6 cellular contexts compared by ENCODE assay signal in genomic region chr6:31958412-31958740, GRCh38. TPM values are rescaled to one million over a fixed set of nuclear protein-coding genes. Genes with fewer than 3 reads are reported as not detected.
A peak's percentile ranks its signal among the peaks of the same experiment; 100 is the strongest.
DNase-seq lines count a peak whose midpoint lies in the region; ATAC-seq, FAIRE-seq and TF ChIP-seq lines count a peak whose summit lies in the region.

No MANE protein-coding gene starts in this region.

- H3K27me3 ChIP-seq in right cardiac atrium (ENCODE audit: control insufficient read depth, insufficient read depth): no peaks in the 10 kb centered on the region
- H3K27me3 ChIP-seq in vagina: no peaks in the 10 kb centered on the region

- WGBS in right cardiac atrium: 8% methylated on average over 11 of the region's 11 CpGs

- H3K36me3 ChIP-seq in ES-I3 (ENCODE audit: insufficient read depth, low read length) (peaks cover 15% of the 10 kb centered on the region), OCI-LY7 (ENCODE audit: insufficient read depth, low read length) (peaks cover 50% of the 10 kb centered on the region), vagina (peaks cover 0 to 61% of the 10 kb centered on the region in 2 donors)

- H3K79me2 ChIP-seq in OCI-LY7 (ENCODE audit: insufficient read depth, low read depth, low read length): peaks cover 21% of the 10 kb centered on the region; the same call in 1 of the 2 replicates

- FAIRE-seq in HTR-8/SVneo (lab: Jason Lieb, UNC): no peak

- peak overlapping the region; percentile 81 for H2AFZ ChIP-seq in OCI-LY7 (ENCODE audit: low read length)

- H3K27ac ChIP-seq in OCI-LY7 (ENCODE audit: low read depth, low read length, poor library complexity, severe bottlenecking) (no peak overlapping the region), right cardiac atrium (ENCODE audit: low read length) (peak overlapping the region; percentile 40), vagina (peak overlapping the region; percentile 77)

- POLR2A ChIA-PET in OCI-LY7 (lab: Charles Lee): interaction anchor here (0.7 to 3.3 kb wide), 4 partner anchors 13 to 298 kb away, joined by 3 to 26 read pairs (median 4); partner anchors contain the start of genes C6orf47 and DXO

- no TSS peak for BruUV-seq in OCI-LY7 (replicated peaks; lab: Mats Ljungman, UMichigan)

- intact Hi-C loops in OCI-LY7 (cut with micrococcal nuclease; ENCODE audit: unreplicated experiment) (loop anchor here (5.0 to 10.0 kb wide), 2 partner anchors 126 to 254 kb away; partner anchors contain the start of genes ABHD16A and LY6G6F), right cardiac atrium (cut with DNase I) (loop anchor here (5.0 to 10.0 kb wide), 4 partner anchors 54 to 274 kb away; partner anchors contain the start of genes ZBTB12 (in 3 of the 4), LY6G5C (in 2 of the 4) and EHMT2 (in 1 of the 4)), vagina (cut with DNase I) (loop anchor here (10.0 kb wide), 1 partner anchor 284 kb away; no protein-coding TSS in a partner anchor)

- no peak for TF ChIP-seq CTCF in OCI-LY7 (conservative IDR thresholded peaks at IDR 0.05; ENCODE audit: low read length)
- no peak for TF ChIP-seq CTCF in vagina (IDR thresholded peaks at IDR 0.05)

- H3K4me2 ChIP-seq in OCI-LY7 (ENCODE audit: low read length): peak overlapping the region; percentile 91

- H3K4me1 ChIP-seq in ES-I3 (ENCODE audit: insufficient read depth, low read length) (peaks cover 4% of the 10 kb centered on the region; the same call in 1 of the 2 replicates), OCI-LY7 (ENCODE audit: insufficient read depth, low read length, poor library complexity, severe bottlenecking) (peaks cover 18% of the 10 kb centered on the region), right cardiac atrium (ENCODE audit: control insufficient read depth, insufficient read depth, low read length) (no peaks in the 10 kb centered on the region), vagina (peaks cover 25% of the 10 kb centered on the region)

- H3K9me2 ChIP-seq in OCI-LY7 (ENCODE audit: insufficient read depth, low read length): no peaks in the 10 kb centered on the region

- H3K4me3 ChIP-seq in OCI-LY7 (ENCODE audit: low read depth, low read length, poor library complexity, severe bottlenecking) (peak overlapping the region; percentile 97), right cardiac atrium (ENCODE audit: low read length) (peak overlapping the region; percentile 73), vagina (peak overlapping the region; percentile 63 to 79)

- peak overlapping the region; percentile 75 for H3K9ac ChIP-seq in ES-I3 (ENCODE audit: low read depth, low read length)

- no peak for TF ChIP-seq POLR2A in vagina (IDR thresholded peaks at IDR 0.05)

- DNase-seq in OCI-LY7 (ENCODE audit: low spot score): no peak
- no peak for DNase-seq in right cardiac atrium
- DNase-seq in vagina (ENCODE audit: extremely low spot score in 2 of 2): no peak
- no peak for DNase-seq in HTR-8/SVneo (ENCODE audit: insufficient read length, low spot score)
- DNase-seq in NCI-H2107 (lab: John Stamatoyannopoulos, UW): no peak

- no peaks in the 10 kb centered on the region for H4K20me1 ChIP-seq in OCI-LY7 (ENCODE audit: insufficient read depth, low read length)

- peak in 1 of 2 donors; percentile 5 for ATAC-seq in right cardiac atrium

- no peaks in the 10 kb centered on the region for H3K9me3 ChIP-seq in ES-I3 (ENCODE audit: control insufficient read depth, insufficient read depth, low read length)
- H3K9me3 ChIP-seq in OCI-LY7 (ENCODE audit: low read length): no peaks in the 10 kb centered on the region
- no peaks in the 10 kb centered on the region for H3K9me3 ChIP-seq in right cardiac atrium (ENCODE audit: control insufficient read depth, low read length)
- H3K9me3 ChIP-seq in vagina: no peaks in the 10 kb centered on the region

- CTCF ChIA-PET in OCI-LY7 (lab: Charles Lee; ENCODE audit: unreplicated experiment): no interaction called here

RNA-seq across cellular contexts. Expression of gene NELFE, which starts 0.4 kb away (rescaled TPM):
- total RNA-seq in OCI-LY7 (2014; rRNA removed; shearing (Covaris generic)): 94.8 and 134 TPM in 2 replicates
- 76.1 and 77.8 TPM in 2 replicates for total RNA-seq in OCI-LY7 (2022)
- 10 to 100 TPM; 49.2 to 53.1 (median 50.9) TPM for total RNA-seq in right cardiac atrium
- polyA plus RNA-seq in right cardiac atrium: 45.8 TPM
- total RNA-seq in vagina: 100 TPM

RNA-seq across cellular contexts. Expression of gene SKIC2, which starts 0.6 kb away (rescaled TPM):
- 45.8 and 62.2 TPM in 2 replicates for total RNA-seq in OCI-LY7 (2014; rRNA removed; shearing (Covaris generic))
- total RNA-seq in OCI-LY7 (2022) (69.8 and 77.5 TPM in 2 replicates), right cardiac atrium (10 to 100 TPM; 36.5 to 43.1 (median 37.0) TPM), vagina (35.4 TPM)
- 28.9 TPM for polyA plus RNA-seq in right cardiac atrium

RNA-seq across cellular contexts. Expression of gene CFB, which starts 12.5 kb away (rescaled TPM):
- 1.1 TPM in 1 of 2 replicates, not detected in the other for total RNA-seq in OCI-LY7 (2014; rRNA removed; shearing (Covaris generic))
- total RNA-seq in OCI-LY7 (2022): 1.2 and 2.4 TPM in 2 replicates
- total RNA-seq in right cardiac atrium: 10 to 100 TPM; 14.2 to 34.2 (median 24.2) TPM
- polyA plus RNA-seq in right cardiac atrium: 10.4 TPM
- 9.6 TPM for total RNA-seq in vagina

RNA-seq across cellular contexts. Expression of gene DXO, which starts 13.6 kb away (rescaled TPM):
- 34.9 and 36.5 TPM in 2 replicates for total RNA-seq in OCI-LY7 (2014; rRNA removed; shearing (Covaris generic))
- total RNA-seq in OCI-LY7 (2022) (17.5 and 28.0 TPM in 2 replicates), right cardiac atrium (10 to 100 TPM; 12.0 to 17.2 (median 16.1) TPM), vagina (15.5 TPM)
- polyA plus RNA-seq in right cardiac atrium: 16.9 TPM

RNA-seq across cellular contexts. Expression of gene C4A, which starts 23.5 kb away (rescaled TPM):
- total RNA-seq in OCI-LY7 (2014; rRNA removed; shearing (Covaris generic)): 2.2 and 2.9 TPM in 2 replicates
- total RNA-seq in OCI-LY7 (2022): 4.8 and 6.6 TPM in 2 replicates
- total RNA-seq in right cardiac atrium: 100 to 1,000 TPM in 3 of 4 donors, 10 to 100 TPM in 1; 91.0 to 154 (median 139) TPM
- 40.7 TPM for polyA plus RNA-seq in right cardiac atrium
- 31.4 TPM for total RNA-seq in vagina
